In genomic region chr2:227570615-227571014, GRCh38 we compare ENCODE assay signal across 1 cellular context.
TF ChIP-seq lines count a peak whose summit lies in the region.

No MANE protein-coding gene starts in this region.

TF ChIP-seq in IMR-90, 13 proteins besides CTCF, POLR2A, EP300 and RAD21 (continued from another document):
- TF ChIP-seq RCOR1 (IDR thresholded peaks at IDR 0.05; ENCODE audit: insufficient replicate concordance, low read length): no peak
- no peak for TF ChIP-seq MAZ (IDR thresholded peaks at IDR 0.05; ENCODE audit: borderline replicate concordance, low read depth, low read length)
